8 cellular contexts compared by ENCODE assay signal in the genomic region with DNA sequence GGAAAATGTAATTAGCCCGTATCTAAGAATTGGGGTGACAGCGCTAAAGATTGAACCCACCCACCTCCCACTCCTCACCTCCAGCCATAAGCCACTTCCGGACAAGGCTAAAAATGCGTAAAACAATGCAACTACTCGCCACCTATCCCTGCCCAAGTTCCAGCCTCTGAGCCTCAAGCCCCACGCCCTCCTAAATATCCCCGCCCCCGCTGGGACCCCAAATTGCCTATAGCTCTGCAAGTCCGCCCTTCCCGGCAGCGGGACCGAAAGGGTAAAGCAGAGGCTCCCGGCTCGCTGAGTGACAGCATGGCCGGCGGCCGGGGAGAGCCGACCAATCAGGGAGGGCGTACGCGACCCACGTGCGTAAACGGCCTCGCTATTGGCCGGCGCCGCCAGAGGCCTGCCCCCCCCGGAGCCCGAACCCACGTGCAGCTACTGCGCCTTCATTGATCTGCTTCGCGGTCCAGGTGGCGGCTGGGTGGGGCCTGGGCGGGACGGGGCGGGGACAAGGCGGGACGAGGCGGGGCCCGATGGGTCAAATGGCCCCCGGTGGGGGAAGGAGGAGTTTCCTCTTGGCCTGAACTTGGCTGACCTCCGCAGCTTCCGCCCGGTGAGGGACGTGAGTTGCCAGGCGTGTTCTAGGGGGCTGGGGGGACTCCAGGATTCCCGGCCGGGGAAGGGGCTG. TPM values are rescaled to one million over a fixed set of nuclear protein-coding genes. Genes with fewer than 3 reads are reported as not detected.
DNase-seq lines count a peak whose midpoint lies in the region; ATAC-seq lines count a peak whose summit lies in the region.

Gene TLE6, plus strand, starts transcription at position 564 of the 685 bp plus-strand sequence. CDS start 670 bp downstream, outside the sequence.

- H4K20me1 ChIP-seq in BLaER1: no peaks in the 10 kb centered on the region

- ATAC-seq in GM19324 (IDR thresholded peaks at IDR 0.05; ENCODE audit: low FRiP score, unreplicated experiment) (peak; percentile 98), HG03457 (IDR thresholded peaks at IDR 0.05; ENCODE audit: unreplicated experiment) (peak; percentile 82), left lobe of liver (peak; percentile 90)

- DNase-seq in NCI-H524 (lab: John Stamatoyannopoulos, UW): peak; percentile 95 to 98
- peak; percentile 91 to 94 for DNase-seq in activated CD4-positive, alpha-beta T cell treated with anti-CD3 and anti-CD28 coated beads for 4 hours
- DNase-seq in cortex of kidney (lab: John Stamatoyannopoulos, UW): peak; percentile 66
- DNase-seq in left lobe of liver (ENCODE audit: low spot score): peak; percentile 98
- DNase-seq in stimulated activated CD4-positive, alpha-beta T cell treated with anti-CD3 and anti-CD28 coated beads, Interleukin-1b, Interleukin-23, amount 100 ng/mL, for 48 hours: peak; percentile 96

- H3K4me3 ChIP-seq in BLaER1: peak within 1 kb of the TSS; percentile 65

- H3K27ac ChIP-seq in BLaER1: peak within 1 kb of the TSS; percentile 54

- H3K9ac ChIP-seq in BLaER1: peak within 1 kb of the TSS; percentile 57

- no peaks in the 10 kb centered on the region for H3K9me3 ChIP-seq in BLaER1

- H3K36me3 ChIP-seq in BLaER1: no peaks in the 10 kb centered on the region

- H3K4me1 ChIP-seq in BLaER1: peaks cover 91% of the 10 kb centered on the region

- peak within 1 kb of the TSS; percentile 94 for H3K4me2 ChIP-seq in BLaER1

- no peaks in the 10 kb centered on the region for H3K27me3 ChIP-seq in BLaER1

RNA-seq across cellular contexts. Expression of gene TLE6, which starts in this region (rescaled TPM):
- total RNA-seq in left lobe of liver: 3.6 TPM

Comparison
In these comparisons a context has a peak if more than half of its experiments do, and no peak if none do; other contexts are left out.
1. Peak in every context shown above with its lines: DNase-seq, ATAC-seq, H3K4me3 ChIP-seq and H3K27ac ChIP-seq.